ENCODE assay signal across 21 cellular contexts in the genomic region with DNA sequence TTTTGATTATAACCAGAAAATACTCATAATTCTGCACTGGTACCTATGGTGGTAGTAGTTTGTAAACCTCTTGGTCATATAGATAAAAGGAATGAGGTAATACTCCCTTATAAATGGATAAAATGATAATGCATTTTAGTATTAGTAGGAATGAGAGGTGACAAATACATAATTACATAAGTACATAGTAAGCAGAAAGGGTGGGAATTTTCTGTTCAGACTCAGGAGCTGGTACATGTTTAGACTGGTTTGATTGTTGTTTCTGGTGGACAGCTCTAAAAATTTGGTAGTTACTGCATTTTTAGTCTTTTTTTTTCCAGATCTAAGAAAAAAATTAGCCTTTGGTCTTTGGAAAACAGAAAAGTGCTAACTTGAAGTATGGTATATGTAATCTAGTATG.
A peak's percentile ranks its signal among the peaks of the same experiment; 100 is the strongest.
DNase-seq lines count a peak whose midpoint lies in the region; ATAC-seq and TF ChIP-seq lines count a peak whose summit lies in the region.
"Had no signal": no experiment of that assay in that cellular context is flagged by ENCODE, and none has a peak within 500 bp of the region (broad histone marks: within the 10 kb centered on the region; RNA-seq: fewer than 3 reads in every experiment).

No MANE protein-coding gene starts in this region.

- H3K36me3 Mint-ChIP-seq in glutamatergic neuron (ENCODE audit: unreplicated experiment), result no peaks in the 10 kb centered on the region
- H3K36me3 Mint-ChIP-seq: CD14-positive monocyte had no signal

- DNase-seq in epithelial cell of prostate (ENCODE audit: low read depth, low spot score) (no peak), foreskin keratinocyte (peak; percentile 6 to 27), dermis blood vessel endothelial cell (no peak), glutamatergic neuron (no peak), stomach (no peak)
- DNase-seq: CD4-positive, alpha-beta T cell; CD8-positive, alpha-beta memory T cell; DMS 273 treated with DMSO at 0.1 percent for 48 hours; DMS79; EL; GDM1; GM23248; H7; HCEC 1CT had no signal

- intact Hi-C loops in stomach (cut with DNase I; ENCODE audit: low total_unique reads), result no loop called here

- TF ChIP-seq CTCF in 22Rv1 (IDR thresholded peaks at IDR 0.05), result no peak
- no peak for TF ChIP-seq CTCF in VCaP (conservative IDR thresholded peaks at IDR 0.05)
- TF ChIP-seq CTCF in foreskin keratinocyte (conservative IDR thresholded peaks at IDR 0.05), result no peak
- no peak for TF ChIP-seq CTCF in glutamatergic neuron (IDR thresholded peaks at IDR 0.05; ENCODE audit: partially characterized antibody, unreplicated experiment)
- TF ChIP-seq CTCF in stomach (IDR thresholded peaks at IDR 0.05), result no peak

- ATAC-seq in foreskin keratinocyte, result no peak
- no peak for ATAC-seq in HG02763 (IDR thresholded peaks at IDR 0.05; ENCODE audit: unreplicated experiment)
- ATAC-seq: GM12878 had no signal

- H3K4me3 ChIP-seq in stomach, result no peak overlapping the region
- H3K4me3 ChIP-seq: BLaER1, GM12878, GM23248 had no signal

- no peaks in the 10 kb centered on the region for H3K4me1 Mint-ChIP-seq in glutamatergic neuron (ENCODE audit: low read depth, unreplicated experiment)
- H3K4me1 Mint-ChIP-seq: B cell; CD14-positive monocyte; CD8-positive, alpha-beta memory T cell had no signal

- no peak overlapping the region for H3K4me3 Mint-ChIP-seq in glutamatergic neuron (ENCODE audit: unreplicated experiment)
- H3K4me3 Mint-ChIP-seq: B cell; CD14-positive monocyte; CD4-positive, alpha-beta T cell; CD8-positive, alpha-beta memory T cell had no signal

- no peak for TF ChIP-seq EP300 in stomach (IDR thresholded peaks at IDR 0.05)

- H3K27me3 Mint-ChIP-seq in glutamatergic neuron (ENCODE audit: unreplicated experiment), result peaks cover 2% of the 10 kb centered on the region
- H3K27me3 Mint-ChIP-seq: B cell; CD4-positive, alpha-beta T cell; CD8-positive, alpha-beta memory T cell had no signal

- H3K9me3 Mint-ChIP-seq in glutamatergic neuron (ENCODE audit: unreplicated experiment), result no peaks in the 10 kb centered on the region
- H3K9me3 Mint-ChIP-seq: CD4-positive, alpha-beta T cell had no signal

- no peaks in the 10 kb centered on the region for H3K9me3 ChIP-seq in stomach
- H3K9me3 ChIP-seq: BLaER1 had no signal

- TF ChIP-seq POLR2A in stomach (IDR thresholded peaks at IDR 0.05), result no peak

- H3K27ac ChIP-seq in 22Rv1 (peak overlapping the region; percentile 61; the same call in 1 of the 2 replicates), VCaP (peak overlapping the region; percentile 35; the same call in 1 of the 2 replicates), epithelial cell of prostate (peak overlapping the region; percentile 69), foreskin keratinocyte (no peak overlapping the region), stomach (no peak overlapping the region)
- H3K27ac ChIP-seq: BLaER1, GM23248 had no signal

- H3K27me3 ChIP-seq in foreskin keratinocyte (no peaks in the 10 kb centered on the region), stomach (no peaks in the 10 kb centered on the region)
- H3K27me3 ChIP-seq: BLaER1 had no signal

- H3K36me3 ChIP-seq in stomach, result no peaks in the 10 kb centered on the region
- H3K36me3 ChIP-seq: BLaER1 had no signal

- H3K27ac Mint-ChIP-seq in glutamatergic neuron (ENCODE audit: unreplicated experiment), result no peak overlapping the region
- H3K27ac Mint-ChIP-seq: B cell; CD14-positive monocyte; CD4-positive, alpha-beta T cell; CD8-positive, alpha-beta memory T cell had no signal

- H3K4me1 ChIP-seq in foreskin keratinocyte (peaks cover 5% of the 10 kb centered on the region), stomach (no peaks in the 10 kb centered on the region)
- H3K4me1 ChIP-seq: BLaER1 had no signal

Comparison
In these comparisons a context has a peak if more than half of its experiments do, and no peak if none do; other contexts are left out.
1. H3K27ac ChIP-seq: peak in 22Rv1 (single experiment), VCaP (single experiment) and epithelial cell of prostate (single experiment); none in foreskin keratinocyte (single experiment) and stomach (0 of 5).
2. DNase-seq: peak in foreskin keratinocyte (2 of 2); none in epithelial cell of prostate (single experiment), dermis blood vessel endothelial cell (single experiment), glutamatergic neuron (single experiment) and stomach (single experiment).